Comparison of ENCODE assay signal across 21 cellular contexts in the genomic region with DNA sequence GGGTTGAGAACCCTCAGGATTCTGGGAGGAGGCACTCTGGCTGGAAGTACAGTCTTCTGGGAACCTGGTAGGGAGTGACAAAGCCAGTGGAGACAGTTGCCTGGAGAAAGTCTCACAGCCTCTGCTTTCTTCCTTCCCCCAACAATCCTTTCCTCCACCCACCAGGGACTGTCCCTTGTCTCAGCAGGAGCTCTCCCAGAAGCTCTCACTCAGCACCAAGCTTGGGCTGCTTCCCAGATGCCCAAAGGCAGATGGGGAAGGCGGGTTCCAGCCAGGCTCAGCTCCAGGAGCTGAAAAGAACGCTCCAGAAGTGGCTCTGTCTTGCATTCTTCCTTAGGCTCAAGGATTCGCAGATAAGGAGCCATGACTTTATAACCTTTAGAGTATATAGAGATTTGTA. TPM values are rescaled to one million over a fixed set of nuclear protein-coding genes. Genes with fewer than 3 reads are reported as not detected.
DNase-seq lines count a peak whose midpoint lies in the region; ATAC-seq and TF ChIP-seq lines count a peak whose summit lies in the region.
"Had no signal": no experiment of that assay in that cellular context is flagged by ENCODE, and none has a peak within 500 bp of the region (broad histone marks: within the 10 kb centered on the region; RNA-seq: fewer than 3 reads in every experiment).

No MANE protein-coding gene starts in this region.

- no peak for TF ChIP-seq CTCF in choroid plexus epithelial cell (conservative IDR thresholded peaks at IDR 0.05; ENCODE audit: low read depth, low read length)

- ATAC-seq in left ventricle myocardium superior (peak; percentile 37), Right ventricle myocardium inferior (no peak), HG03097 (IDR thresholded peaks at IDR 0.05; ENCODE audit: low FRiP score, unreplicated experiment) (no peak), HG03378 (IDR thresholded peaks at IDR 0.05; ENCODE audit: unreplicated experiment) (no peak)
- ATAC-seq: HCT116, HepG2, PC-3 had no signal

- DNase-seq in left ventricle myocardium superior = no peak
- no peak for DNase-seq in Right ventricle myocardium inferior (ENCODE audit: missing footprints)
- peak; percentile 5 for DNase-seq in choroid plexus epithelial cell (ENCODE audit: low read depth)
- DNase-seq in occipital lobe (lab: John Stamatoyannopoulos, UW) = peak; percentile 50
- DNase-seq in LoVo (ENCODE audit: low spot score) = no peak
- no peak for DNase-seq in NCI-H748 (lab: John Stamatoyannopoulos, UW; ENCODE audit: unreplicated experiment)
- DNase-seq: AML-193, DMS153, EL, KG1, NCI-H1048, NCI-H1436 treated with DMSO at 0.1 percent for 48 hours, NCI-H2029 treated with DMSO at 0.1 percent for 48 hours, NCI-H2171 treated with DMSO at 0.1 percent for 48 hours, NCI-H446 treated with DMSO at 0.1 percent for 48 hours, NCI-H748 treated with DMSO at 0.1 percent for 48 hours, PC-3 had no signal

- no peak overlapping the region for H3K4me3 ChIP-seq in choroid plexus epithelial cell (ENCODE audit: low read depth, low read length)

- intact Hi-C loops in left ventricle myocardium superior (cut with micrococcal nuclease) (no loop called here), Right ventricle myocardium inferior (cut with DNase I) (no loop called here)

RNA-seq across cellular contexts. Expression of gene NAGK, which starts 7.6 kb away (rescaled TPM):
- total RNA-seq in left ventricle myocardium superior = 47.8 TPM
- total RNA-seq in Right ventricle myocardium inferior = 56.0 TPM
- total RNA-seq in occipital lobe = 34.0 TPM

Comparison
In these comparisons a context has a peak if more than half of its experiments do, and no peak if none do; other contexts are left out.
1. DNase-seq: peak in choroid plexus epithelial cell (single experiment) and occipital lobe (single experiment); none in left ventricle myocardium superior (single experiment), Right ventricle myocardium inferior (single experiment), LoVo (single experiment) and NCI-H748 (single experiment).